1 cellular context compared by ENCODE assay signal in the genomic region with DNA sequence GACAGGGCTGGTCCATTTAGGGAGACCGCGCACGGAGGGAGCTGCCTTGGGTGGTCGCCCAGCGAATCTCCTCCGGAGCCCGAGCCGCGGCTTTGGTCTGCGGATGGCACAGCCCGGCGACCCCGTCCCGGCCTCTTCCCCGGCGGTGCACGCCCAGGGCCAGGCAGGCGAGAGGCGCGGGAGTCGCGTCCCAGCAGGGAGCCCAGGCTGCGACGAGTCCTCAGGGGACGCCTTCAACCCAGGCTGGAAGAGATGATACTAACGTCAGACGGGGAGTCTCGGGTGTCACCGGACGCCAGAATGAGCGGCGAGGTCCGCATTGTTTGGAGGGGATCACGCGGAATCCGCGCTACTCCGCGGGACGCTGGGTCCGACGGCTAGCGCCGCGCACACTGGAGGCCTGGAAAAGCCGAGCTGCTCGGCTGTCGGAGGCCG.
TF ChIP-seq lines count a peak whose summit lies in the region.

No MANE protein-coding gene starts in this region.

TF ChIP-seq in SK-N-SH, 30 proteins besides CTCF, POLR2A, EP300 and RAD21 (continued from another document):
- TF ChIP-seq IRF3 (IDR thresholded peaks at IDR 0.05; ENCODE audit: low read depth, low read length) (no peak), POLR2AphosphoS5 (IDR thresholded peaks at IDR 0.05; ENCODE audit: low read depth, low read length) (no peak), RFX5 (IDR thresholded peaks at IDR 0.05; ENCODE audit: low read length) (no peak), SIN3A (IDR thresholded peaks at IDR 0.05; ENCODE audit: borderline replicate concordance, low read depth, low read length) (no peak), RCOR1 (IDR thresholded peaks at IDR 0.05; ENCODE audit: low read length) (no peak), MXI1 (IDR thresholded peaks at IDR 0.05; ENCODE audit: low read depth, low read length) (no peak), JUND (IDR thresholded peaks at IDR 0.05) (no peak), SMC3 (IDR thresholded peaks at IDR 0.05; ENCODE audit: low read depth, low read length) (no peak), ZBTB33 (IDR thresholded peaks at IDR 0.05; ENCODE audit: borderline replicate concordance, low read depth) (no peak), GABPA (IDR thresholded peaks at IDR 0.05; ENCODE audit: low read depth) (no peak), TAF1 (IDR thresholded peaks at IDR 0.05; ENCODE audit: borderline replicate concordance, low read depth, low read length) (no peak), GATA2 (CRISPR knock-in tag; IDR thresholded peaks at IDR 0.05) (no peak), TCF12 (IDR thresholded peaks at IDR 0.05) (no peak)
- TF ChIP-seq, protein P1, sequence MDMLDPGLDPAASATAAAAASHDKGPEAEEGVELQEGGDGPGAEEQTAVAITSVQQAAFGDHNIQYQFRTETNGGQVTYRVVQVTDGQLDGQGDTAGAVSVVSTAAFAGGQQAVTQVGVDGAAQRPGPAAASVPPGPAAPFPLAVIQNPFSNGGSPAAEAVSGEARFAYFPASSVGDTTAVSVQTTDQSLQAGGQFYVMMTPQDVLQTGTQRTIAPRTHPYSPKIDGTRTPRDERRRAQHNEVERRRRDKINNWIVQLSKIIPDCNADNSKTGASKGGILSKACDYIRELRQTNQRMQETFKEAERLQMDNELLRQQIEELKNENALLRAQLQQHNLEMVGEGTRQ (IDR thresholded peaks at IDR 0.05; ENCODE audit: borderline replicate concordance, low read depth, low read length) = no peak
